ENCODE assay signal across 30 cellular contexts in the genomic region with DNA sequence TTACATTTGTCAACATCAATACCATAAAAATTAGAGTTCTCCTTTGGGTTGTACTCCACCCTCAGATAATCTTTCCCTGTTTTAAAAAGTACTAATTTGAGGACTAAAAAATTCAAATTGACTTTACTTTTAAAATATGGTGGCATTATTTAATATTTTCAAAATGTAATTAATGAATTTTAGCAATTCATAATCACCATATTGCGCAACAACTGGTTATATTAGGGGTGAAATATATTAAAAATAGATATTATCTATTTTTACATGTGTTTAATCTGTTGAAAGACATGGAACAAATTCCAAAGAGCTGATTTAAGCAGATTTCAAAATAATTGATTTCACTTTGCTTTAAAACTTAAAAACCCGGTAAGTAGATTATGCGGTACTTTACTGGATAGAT.
"Had no signal": no experiment of that assay in that cellular context is flagged by ENCODE, and none has a peak within 500 bp of the region (broad histone marks: within the 10 kb centered on the region; RNA-seq: fewer than 3 reads in every experiment).

No MANE protein-coding gene starts in this region.

- H3K27ac Mint-ChIP-seq: immature natural killer cell; naive thymus-derived CD8-positive, alpha-beta T cell; nephron; stimulated activated effector memory CD8-positive, alpha-beta T cell treated with anti-CD3 and anti-CD28 coated beads, Interleukin-12 subunit alpha, Interleukin-12 subunit beta, amount 100 ng/mL, for 72 hours; stimulated activated naive CD8-positive, alpha-beta T cell treated with anti-CD3 and anti-CD28 coated beads, Interleukin-15, Interleukin-2, amounts not matched to agents 100 ng/mL and 50 ng/mL, for 24 hours had no signal

- DNase-seq: hypothalamus; immature natural killer cell; kidney; left colon; left lung; lower lobe of right lung; mammary epithelial cell; mesenchymal stem cell; naive thymus-derived CD8-positive, alpha-beta T cell; nucleus accumbens; pancreas; posterior cingulate gyrus; retina; right cardiac atrium; sigmoid colon; small intestine; spleen; stimulated activated CD4-positive, alpha-beta T cell treated with anti-CD3 and anti-CD28 coated beads, Interleukin-4, amount 100 ng/mL, for 24 hours; stimulated activated naive CD4-positive, alpha-beta T cell; tibial artery; trophoblast cell; upper lobe of right lung had no signal

- H3K9me3 ChIP-seq: left lung, lower lobe of right lung, pancreas, prostate gland, sigmoid colon, suprapubic skin, thoracic aorta, tibial artery, upper lobe of right lung had no signal

- H3K4me1 Mint-ChIP-seq: immature natural killer cell; naive thymus-derived CD8-positive, alpha-beta T cell; nephron; neural crest cell; stimulated activated effector memory CD8-positive, alpha-beta T cell treated with anti-CD3 and anti-CD28 coated beads, Interleukin-12 subunit alpha, Interleukin-12 subunit beta, amount 100 ng/mL, for 72 hours had no signal

- H3K4me3 ChIP-seq: left lung, lower lobe of right lung, pancreas, prostate gland, sigmoid colon, spleen, suprapubic skin, thoracic aorta, tibial artery, upper lobe of right lung had no signal

- H3K36me3 ChIP-seq: left lung, lower lobe of right lung, pancreas, prostate gland, sigmoid colon, spleen, suprapubic skin, thoracic aorta, tibial artery, upper lobe of right lung had no signal

- H3K36me3 Mint-ChIP-seq: naive thymus-derived CD8-positive, alpha-beta T cell; stimulated activated effector memory CD8-positive, alpha-beta T cell treated with anti-CD3 and anti-CD28 coated beads, Interleukin-12 subunit alpha, Interleukin-12 subunit beta, amount 100 ng/mL, for 72 hours had no signal

- ATAC-seq: left colon; left lung; lower lobe of right lung; naive thymus-derived CD8-positive, alpha-beta T cell; pancreas; right cardiac atrium; stimulated activated effector memory CD8-positive, alpha-beta T cell treated with anti-CD3 and anti-CD28 coated beads, Interleukin-12 subunit alpha, Interleukin-12 subunit beta, amount 100 ng/mL, for 72 hours; upper lobe of right lung had no signal

- H3K4me3 Mint-ChIP-seq: immature natural killer cell; naive thymus-derived CD8-positive, alpha-beta T cell; nephron; neural crest cell; stimulated activated effector memory CD8-positive, alpha-beta T cell treated with anti-CD3 and anti-CD28 coated beads, Interleukin-12 subunit alpha, Interleukin-12 subunit beta, amount 100 ng/mL, for 72 hours; stimulated activated naive CD8-positive, alpha-beta T cell treated with anti-CD3 and anti-CD28 coated beads, Interleukin-15, Interleukin-2, amounts not matched to agents 100 ng/mL and 50 ng/mL, for 24 hours had no signal

- H3K27me3 ChIP-seq: left lung, pancreas, sigmoid colon, spleen, suprapubic skin, tibial artery, upper lobe of right lung had no signal

- H3K27me3 Mint-ChIP-seq: naive thymus-derived CD8-positive, alpha-beta T cell; stimulated activated naive CD8-positive, alpha-beta T cell treated with anti-CD3 and anti-CD28 coated beads, Interleukin-15, Interleukin-2, amounts not matched to agents 100 ng/mL and 50 ng/mL, for 24 hours had no signal

- H3K4me1 ChIP-seq: left lung, lower lobe of right lung, pancreas, prostate gland, sigmoid colon, spleen, suprapubic skin, upper lobe of right lung had no signal

- H3K27ac ChIP-seq: left lung, lower lobe of right lung, pancreas, prostate gland, sigmoid colon, spleen, suprapubic skin, thoracic aorta, tibial artery, upper lobe of right lung had no signal

- FAIRE-seq: urothelium cell line had no signal
